In genomic region chr7:234712-235553, GRCh38 we compare ENCODE assay signal across 1 cellular context.
TF ChIP-seq lines count a peak whose summit lies in the region.

No MANE protein-coding gene starts in this region.

TF ChIP-seq in HepG2, 621 proteins besides CTCF, POLR2A, EP300 and RAD21 (continued from another document and continues in another):
- TF ChIP-seq, protein P1, sequence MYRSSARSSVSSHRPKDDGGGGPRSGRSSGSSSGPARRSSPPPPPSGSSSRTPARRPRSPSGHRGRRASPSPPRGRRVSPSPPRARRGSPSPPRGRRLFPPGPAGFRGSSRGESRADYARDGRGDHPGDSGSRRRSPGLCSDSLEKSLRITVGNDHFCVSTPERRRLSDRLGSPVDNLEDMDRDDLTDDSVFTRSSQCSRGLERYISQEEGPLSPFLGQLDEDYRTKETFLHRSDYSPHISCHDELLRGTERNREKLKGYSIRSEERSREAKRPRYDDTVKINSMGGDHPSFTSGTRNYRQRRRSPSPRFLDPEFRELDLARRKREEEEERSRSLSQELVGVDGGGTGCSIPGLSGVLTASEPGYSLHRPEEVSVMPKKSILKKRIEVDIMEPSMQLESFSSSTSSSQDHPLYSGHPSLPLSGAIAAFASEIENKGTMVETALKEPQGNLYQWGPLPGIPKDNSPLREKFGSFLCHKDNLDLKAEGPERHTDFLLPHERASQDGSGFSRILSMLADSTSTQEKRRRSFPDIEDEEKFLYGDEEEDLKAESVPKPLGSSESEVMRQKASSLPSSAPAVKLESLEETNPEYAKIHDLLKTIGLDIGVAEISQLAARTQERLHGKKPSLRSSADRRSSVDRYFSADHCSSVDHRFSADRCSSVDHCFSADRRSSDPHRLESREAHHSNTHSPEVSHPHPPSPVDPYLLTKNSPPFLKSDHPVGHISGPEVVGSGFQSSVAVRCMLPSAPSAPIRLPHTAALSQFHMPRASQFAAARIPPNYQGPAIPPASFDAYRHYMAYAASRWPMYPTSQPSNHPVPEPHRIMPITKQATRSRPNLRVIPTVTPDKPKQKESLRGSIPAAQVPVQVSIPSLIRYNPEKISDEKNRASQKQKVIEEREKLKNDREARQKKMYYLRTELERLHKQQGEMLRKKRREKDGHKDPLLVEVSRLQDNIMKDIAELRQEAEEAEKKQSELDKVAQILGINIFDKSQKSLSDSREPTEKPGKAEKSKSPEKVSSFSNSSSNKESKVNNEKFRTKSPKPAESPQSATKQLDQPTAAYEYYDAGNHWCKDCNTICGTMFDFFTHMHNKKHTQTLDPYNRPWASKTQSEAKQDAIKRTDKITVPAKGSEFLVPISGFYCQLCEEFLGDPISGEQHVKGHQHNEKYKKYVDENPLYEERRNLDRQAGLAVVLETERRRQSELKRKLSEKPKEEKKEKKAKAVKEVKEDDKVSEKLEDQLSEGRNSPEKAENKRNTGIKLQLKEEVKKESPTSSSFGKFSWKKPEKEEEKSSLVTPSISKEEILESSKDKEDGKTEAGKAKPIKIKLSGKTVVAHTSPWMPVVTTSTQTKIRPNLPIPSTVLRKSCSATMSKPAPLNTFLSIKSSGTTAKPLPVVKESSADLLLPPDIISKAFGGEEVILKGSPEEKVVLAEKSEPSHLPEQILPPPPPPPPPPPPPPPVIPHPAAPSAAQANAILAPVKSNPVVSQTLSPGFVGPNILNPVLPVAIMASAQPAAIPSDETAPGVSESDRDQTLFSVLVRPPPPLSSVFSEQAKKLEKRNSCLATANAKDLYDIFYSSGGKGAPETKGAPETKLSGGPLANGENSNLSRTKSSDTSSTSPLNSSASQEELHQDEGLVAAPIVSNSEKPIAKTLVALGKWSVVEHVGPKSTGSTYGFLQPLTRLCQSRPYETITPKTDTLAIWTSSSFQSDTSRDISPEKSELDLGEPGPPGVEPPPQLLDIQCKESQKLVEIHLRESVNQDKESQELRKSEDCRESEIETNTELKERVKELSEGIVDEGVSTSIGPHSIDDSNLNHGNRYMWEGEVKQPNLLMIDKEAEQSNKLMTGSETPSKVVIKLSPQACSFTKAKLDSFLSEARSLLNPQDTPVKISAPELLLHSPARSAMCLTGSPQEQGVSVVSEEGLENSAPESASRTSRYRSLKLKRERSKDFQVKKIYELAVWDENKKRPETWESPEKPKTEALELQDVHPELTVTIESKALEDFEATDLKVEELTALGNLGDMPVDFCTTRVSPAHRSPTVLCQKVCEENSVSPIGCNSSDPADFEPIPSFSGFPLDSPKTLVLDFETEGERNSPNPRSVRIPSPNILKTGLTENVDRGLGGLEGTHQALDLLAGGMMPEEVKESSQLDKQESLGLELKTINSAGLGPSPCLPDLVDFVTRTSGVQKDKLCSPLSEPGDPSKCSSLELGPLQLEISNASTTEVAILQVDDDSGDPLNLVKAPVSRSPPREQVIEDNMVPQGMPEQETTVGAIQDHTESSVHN (CRISPR knock-in tag; IDR thresholded peaks at IDR 0.05): no peak
- TF ChIP-seq ZNF674 (CRISPR knock-in tag; IDR thresholded peaks at IDR 0.05; ENCODE audit: low read depth) (no peak), MYC (CRISPR knock-in tag; IDR thresholded peaks at IDR 0.05; ENCODE audit: borderline replicate concordance) (peak; percentile 79; the same call in 1 of the 2 replicates), PRDM10 (CRISPR knock-in tag; IDR thresholded peaks at IDR 0.05; ENCODE audit: low read depth) (peak; percentile 55; the same call in 1 of the 2 replicates), MAFK (conservative IDR thresholded peaks at IDR 0.05 in 1 of 2, IDR thresholded peaks at IDR 0.05 in 1 of 2; ENCODE audit: low read length in 2 of 2) (no peak), LBX2 (CRISPR knock-in tag; IDR thresholded peaks at IDR 0.05; ENCODE audit: borderline replicate concordance) (no peak), TCF7L2 (IDR thresholded peaks at IDR 0.05; ENCODE audit: low read depth, low read length) (no peak), U2AF2 (IDR thresholded peaks at IDR 0.05; ENCODE audit: low read depth, low read length) (no peak), LRRFIP1 (CRISPR knock-in tag; conservative IDR thresholded peaks at IDR 0.05) (no peak), HHEX (CRISPR knock-in tag; IDR thresholded peaks at IDR 0.05) (peak; percentile 72), YY1 (IDR thresholded peaks at IDR 0.05; ENCODE audit: insufficient read depth, insufficient replicate concordance, low read depth, low read length) (peak; percentile 12), RBM22 (optimal IDR thresholded peaks at IDR 0.05; ENCODE audit: low read length) (peak; percentile 42), SMARCE1 (IDR thresholded peaks at IDR 0.05; ENCODE audit: borderline replicate concordance) (no peak), SIX4 (CRISPR knock-in tag; IDR thresholded peaks at IDR 0.05) (no peak), AKAP8 (CRISPR knock-in tag; IDR thresholded peaks at IDR 0.05) (peak; percentile 66; the same call in 1 of the 2 replicates), JUNB (CRISPR knock-in tag; IDR thresholded peaks at IDR 0.05; ENCODE audit: borderline replicate concordance) (no peak), SRSF4 (IDR thresholded peaks at IDR 0.05; ENCODE audit: low read depth, low read length, poor library complexity, severe bottlenecking) (no peak), KDM3A (CRISPR knock-in tag; IDR thresholded peaks at IDR 0.05; ENCODE audit: low read depth) (no peak), TFE3 (CRISPR knock-in tag; IDR thresholded peaks at IDR 0.05) (peak; percentile 90), CHD4 (IDR thresholded peaks at IDR 0.05; ENCODE audit: borderline replicate concordance, low read length) (no peak), NFYB (CRISPR knock-in tag; IDR thresholded peaks at IDR 0.05) (no peak), RBAK (CRISPR knock-in tag; IDR thresholded peaks at IDR 0.05) (no peak), ZNF746 (CRISPR knock-in tag; IDR thresholded peaks at IDR 0.05) (no peak; the same call in 1 of the 2 replicates), ZNF772 (CRISPR knock-in tag; IDR thresholded peaks at IDR 0.05) (peak; percentile 71; the same call in 1 of the 2 replicates), ZNF331 (CRISPR knock-in tag; IDR thresholded peaks at IDR 0.05) (peak; percentile 62; the same call in 1 of the 2 replicates), KDM5B (CRISPR knock-in tag; IDR thresholded peaks at IDR 0.05; ENCODE audit: borderline replicate concordance) (no peak; the same call in 1 of the 2 replicates), ZNF83 (CRISPR knock-in tag; IDR thresholded peaks at IDR 0.05; ENCODE audit: borderline replicate concordance) (no peak), MAF1 (CRISPR knock-in tag; IDR thresholded peaks at IDR 0.05; ENCODE audit: borderline replicate concordance) (no peak), SRF (IDR thresholded peaks at IDR 0.05; ENCODE audit: low read depth, low read length) (no peak), CREB3 (CRISPR knock-in tag; IDR thresholded peaks at IDR 0.05) (no peak), ZFP90 (CRISPR knock-in tag; IDR thresholded peaks at IDR 0.05; ENCODE audit: borderline replicate concordance) (no peak), RFX1 (IDR thresholded peaks at IDR 0.05) (no peak), TP53 (CRISPR knock-in tag; conservative IDR thresholded peaks at IDR 0.05) (no peak), ZNF564 (CRISPR knock-in tag; IDR thresholded peaks at IDR 0.05) (peak; percentile 69; the same call in 1 of the 2 replicates)
- TF ChIP-seq, protein P2, sequence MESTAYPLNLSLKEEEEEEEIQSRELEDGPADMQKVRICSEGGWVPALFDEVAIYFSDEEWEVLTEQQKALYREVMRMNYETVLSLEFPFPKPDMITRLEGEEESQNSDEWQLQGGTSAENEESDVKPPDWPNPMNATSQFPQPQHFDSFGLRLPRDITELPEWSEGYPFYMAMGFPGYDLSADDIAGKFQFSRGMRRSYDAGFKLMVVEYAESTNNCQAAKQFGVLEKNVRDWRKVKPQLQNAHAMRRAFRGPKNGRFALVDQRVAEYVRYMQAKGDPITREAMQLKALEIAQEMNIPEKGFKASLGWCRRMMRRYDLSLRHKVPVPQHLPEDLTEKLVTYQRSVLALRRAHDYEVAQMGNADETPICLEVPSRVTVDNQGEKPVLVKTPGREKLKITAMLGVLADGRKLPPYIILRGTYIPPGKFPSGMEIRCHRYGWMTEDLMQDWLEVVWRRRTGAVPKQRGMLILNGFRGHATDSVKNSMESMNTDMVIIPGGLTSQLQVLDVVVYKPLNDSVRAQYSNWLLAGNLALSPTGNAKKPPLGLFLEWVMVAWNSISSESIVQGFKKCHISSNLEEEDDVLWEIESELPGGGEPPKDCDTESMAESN (CRISPR knock-in tag; conservative IDR thresholded peaks at IDR 0.05): 0 out of 2 replicates have a peak, but pooled peaks have one; percentile 24
- TF ChIP-seq, protein P3, sequence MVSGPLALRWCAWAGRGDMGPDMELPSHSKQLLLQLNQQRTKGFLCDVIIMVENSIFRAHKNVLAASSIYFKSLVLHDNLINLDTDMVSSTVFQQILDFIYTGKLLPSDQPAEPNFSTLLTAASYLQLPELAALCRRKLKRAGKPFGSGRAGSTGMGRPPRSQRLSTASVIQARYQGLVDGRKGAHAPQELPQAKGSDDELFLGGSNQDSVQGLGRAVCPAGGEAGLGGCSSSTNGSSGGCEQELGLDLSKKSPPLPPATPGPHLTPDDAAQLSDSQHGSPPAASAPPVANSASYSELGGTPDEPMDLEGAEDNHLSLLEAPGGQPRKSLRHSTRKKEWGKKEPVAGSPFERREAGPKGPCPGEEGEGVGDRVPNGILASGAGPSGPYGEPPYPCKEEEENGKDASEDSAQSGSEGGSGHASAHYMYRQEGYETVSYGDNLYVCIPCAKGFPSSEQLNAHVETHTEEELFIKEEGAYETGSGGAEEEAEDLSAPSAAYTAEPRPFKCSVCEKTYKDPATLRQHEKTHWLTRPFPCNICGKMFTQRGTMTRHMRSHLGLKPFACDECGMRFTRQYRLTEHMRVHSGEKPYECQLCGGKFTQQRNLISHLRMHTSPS (CRISPR knock-in tag; IDR thresholded peaks at IDR 0.05; ENCODE audit: low read depth): peak; percentile 78; the same call in 1 of the 2 replicates
- TF ChIP-seq, protein P4, sequence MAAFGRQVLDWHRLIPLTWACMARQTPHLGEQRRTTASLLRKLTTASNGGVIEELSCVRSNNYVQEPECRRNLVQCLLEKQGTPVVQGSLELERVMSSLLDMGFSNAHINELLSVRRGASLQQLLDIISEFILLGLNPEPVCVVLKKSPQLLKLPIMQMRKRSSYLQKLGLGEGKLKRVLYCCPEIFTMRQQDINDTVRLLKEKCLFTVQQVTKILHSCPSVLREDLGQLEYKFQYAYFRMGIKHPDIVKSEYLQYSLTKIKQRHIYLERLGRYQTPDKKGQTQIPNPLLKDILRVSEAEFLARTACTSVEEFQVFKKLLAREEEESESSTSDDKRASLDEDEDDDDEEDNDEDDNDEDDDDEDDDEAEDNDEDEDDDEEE (CRISPR knock-in tag; IDR thresholded peaks at IDR 0.05): peak; percentile 74; the same call in 1 of the 2 replicates
